ENCODE assay signal across 8 cellular contexts in genomic region chr6:142232206-142233044, GRCh38.
DNase-seq lines count a peak whose midpoint lies in the region; ATAC-seq and TF ChIP-seq lines count a peak whose summit lies in the region.
"Not testable (repeated sequence)": the region's sequence is repeated elsewhere in the genome, so short reads cannot be mapped to it uniquely, and the experiment has no call there.

No MANE protein-coding gene starts in this region.

- not testable (repeated sequence) for H3K36me3 Mint-ChIP-seq in WTC11; activated naive CD8-positive, alpha-beta T cell; glutamatergic neuron (ENCODE audit: unreplicated experiment); neural crest cell (ENCODE audit: low read depth)

- H3K4me3 Mint-ChIP-seq in WTC11; glutamatergic neuron (ENCODE audit: unreplicated experiment): not testable (repeated sequence)
- peak overlapping the region; percentile 65 for H3K4me3 Mint-ChIP-seq in activated naive CD8-positive, alpha-beta T cell
- peak overlapping the region; percentile 11 for H3K4me3 Mint-ChIP-seq in neural crest cell

- H3K9me3 Mint-ChIP-seq in WTC11, result peaks cover 27% of the 10 kb centered on the region
- not testable (repeated sequence) for H3K9me3 Mint-ChIP-seq in activated naive CD8-positive, alpha-beta T cell (ENCODE audit: low read depth); glutamatergic neuron (ENCODE audit: unreplicated experiment); neural crest cell

- H3K4me1 Mint-ChIP-seq in WTC11, result peaks cover 34% of the 10 kb centered on the region
- H3K4me1 Mint-ChIP-seq in activated naive CD8-positive, alpha-beta T cell (ENCODE audit: low read depth), result peaks cover 19% of the 10 kb centered on the region
- H3K4me1 Mint-ChIP-seq in glutamatergic neuron (ENCODE audit: low read depth, unreplicated experiment), result not testable (repeated sequence)
- peaks cover 14% of the 10 kb centered on the region for H3K4me1 Mint-ChIP-seq in neural crest cell

- CTCF ChIA-PET in WTC11 (lab: Charles Lee), result interaction anchor here (0.6 to 1.6 kb wide), 23 partner anchors 10 to 242 kb away, joined by 3 to 16 read pairs (median 5); no protein-coding TSS in a partner anchor

- peaks cover 46% of the 10 kb centered on the region for H3K27me3 Mint-ChIP-seq in WTC11 (ENCODE audit: low read depth)
- H3K27me3 Mint-ChIP-seq in activated naive CD8-positive, alpha-beta T cell; glutamatergic neuron (ENCODE audit: unreplicated experiment); neural crest cell (ENCODE audit: low read depth): not testable (repeated sequence)

- ATAC-seq in HG02943 (IDR thresholded peaks at IDR 0.05; ENCODE audit: low read depth, unreplicated experiment), result peak; percentile 80
- peak; percentile 94 for ATAC-seq in WTC11
- peak; percentile 57 for ATAC-seq in stimulated activated naive CD8-positive, alpha-beta T cell treated with anti-CD3 and anti-CD28 coated beads, Interleukin-15, Interleukin-2, amounts not matched to agents 100 U/mL and 50 U/mL, for 24 hours

- peak; percentile 44 for DNase-seq in ELR (ENCODE audit: low read depth)
- DNase-seq in NCI-H510A (lab: John Stamatoyannopoulos, UW), result peak; percentile 18
- DNase-seq in WTC11 (ENCODE audit: low spot score), result peak; percentile 62
- DNase-seq in glutamatergic neuron, result peak; percentile 26
- DNase-seq in neural crest cell (ENCODE audit: low read depth, low spot score), result peak; percentile 45
- DNase-seq in stimulated activated naive CD8-positive, alpha-beta T cell treated with anti-CD3 and anti-CD28 coated beads, Interleukin-15, Interleukin-2, amounts not matched to agents 100 U/mL and 50 U/mL, for 24 hours, result peak; percentile 28

- POLR2A ChIA-PET in WTC11 (lab: Charles Lee), result not testable (repeated sequence)

- not testable (repeated sequence) for TF ChIP-seq CTCF in WTC11 (IDR thresholded peaks at IDR 0.05); glutamatergic neuron (IDR thresholded peaks at IDR 0.05; ENCODE audit: partially characterized antibody, unreplicated experiment)
- TF ChIP-seq CTCF in neural crest cell (conservative IDR thresholded peaks at IDR 0.05), result peak; percentile 66

- H3K27ac Mint-ChIP-seq in WTC11; glutamatergic neuron (ENCODE audit: unreplicated experiment); neural crest cell (ENCODE audit: unreplicated experiment): not testable (repeated sequence)
- H3K27ac Mint-ChIP-seq in activated naive CD8-positive, alpha-beta T cell, result peak overlapping the region; percentile 41

TF ChIP-seq in WTC11, 78 proteins besides CTCF, POLR2A, EP300 and RAD21:
- TF ChIP-seq GABPB1 (CRISPR knock-in tag; IDR thresholded peaks at IDR 0.05) (peak; percentile 45; the same call in 1 of the 2 replicates), FOXK1 (CRISPR knock-in tag; IDR thresholded peaks at IDR 0.05) (0 out of 2 replicates have a peak, but pooled peaks have one; percentile 56)

Comparison
In these comparisons a context has a peak if more than half of its experiments do, and no peak if none do; other contexts are left out.
1. Peak in every context shown above with its lines: DNase-seq and ATAC-seq.